ENCODE assay signal across 36 cellular contexts in the genomic region with DNA sequence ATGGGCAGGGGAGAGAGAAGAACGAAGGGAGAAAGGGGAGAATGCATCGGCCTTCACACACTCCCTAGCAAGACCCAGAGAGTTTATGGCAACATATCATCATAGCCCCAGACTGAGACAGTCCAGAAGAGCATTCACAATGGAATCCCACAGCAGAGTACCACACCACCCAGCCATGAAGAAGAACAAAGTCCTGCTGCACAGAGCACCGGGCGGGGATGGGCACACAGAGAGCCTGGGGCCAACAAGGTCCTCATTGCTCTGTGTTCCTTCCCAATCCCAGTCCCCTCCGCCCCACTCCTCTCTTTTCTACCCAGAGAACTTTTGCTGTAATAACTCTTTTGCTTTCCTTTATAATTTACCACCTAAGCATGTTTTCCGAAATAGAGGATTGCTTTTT.
"Had no signal": no experiment of that assay in that cellular context is flagged by ENCODE, and none has a peak within 500 bp of the region (broad histone marks: within the 10 kb centered on the region; RNA-seq: fewer than 3 reads in every experiment).

No MANE protein-coding gene starts in this region.

- H3K9me3 ChIP-seq: adrenal gland, body of pancreas, colonic mucosa, esophagus squamous epithelium had no signal

- ATAC-seq: activated CD4-positive, alpha-beta T cell treated with anti-CD3 and anti-CD28 coated beads for 36 hours; activated CD8-positive, alpha-beta memory T cell treated with anti-CD3 and anti-CD28 coated beads, Interleukin-2, amount 10 ng/mL, durations not matched to agents 7 days and 5 days; activated CD8-positive, alpha-beta T cell treated with anti-CD3 and anti-CD28 coated beads, Interleukin-2, amount 10 ng/mL, durations not matched to agents 7 days and 5 days; activated naive CD8-positive, alpha-beta T cell treated with anti-CD3 and anti-CD28 coated beads, Interleukin-2, amount 50 U/mL, for 24 hours; body of pancreas; gastroesophageal sphincter; T-cell had no signal

- H3K36me3 Mint-ChIP-seq: activated CD4-positive, alpha-beta memory T cell treated with anti-CD3 and anti-CD28 coated beads for 36 hours; activated CD8-positive, alpha-beta memory T cell treated with anti-CD3 and anti-CD28 coated beads, Interleukin-2, amount 10 ng/mL, durations not matched to agents 7 days and 5 days; activated naive CD4-positive, alpha-beta T cell treated with anti-CD3 and anti-CD28 coated beads, Interleukin-2, amount 50 U/mL, for 24 hours; activated naive CD8-positive, alpha-beta T cell treated with anti-CD3 and anti-CD28 coated beads for 36 hours; T-cell had no signal

- H3K27ac ChIP-seq: adrenal gland, body of pancreas, cardiac muscle cell, colonic mucosa, epithelial cell of prostate, esophagus squamous epithelium, gastroesophageal sphincter had no signal

- H3K27ac Mint-ChIP-seq: activated CD4-positive, alpha-beta memory T cell treated with anti-CD3 and anti-CD28 coated beads for 36 hours; activated CD4-positive, alpha-beta T cell treated with anti-CD3 and anti-CD28 coated beads for 36 hours; activated CD4-positive, alpha-beta T cell treated with anti-CD3 and anti-CD28 coated beads, Interleukin-2, amount 10 ng/mL, durations not matched to agents 24 days and 14 days; activated CD8-positive, alpha-beta memory T cell treated with anti-CD3 and anti-CD28 coated beads, Interleukin-2, amount 10 ng/mL, durations not matched to agents 7 days and 5 days; activated CD8-positive, alpha-beta T cell treated with anti-CD3 and anti-CD28 coated beads, Interleukin-2, amount 10 ng/mL, durations not matched to agents 7 days and 5 days; activated naive CD4-positive, alpha-beta T cell treated with anti-CD3 and anti-CD28 coated beads for 36 hours; activated naive CD4-positive, alpha-beta T cell treated with anti-CD3 and anti-CD28 coated beads, Interleukin-2, amount 50 U/mL, for 24 hours; activated naive CD8-positive, alpha-beta T cell treated with anti-CD3 and anti-CD28 coated beads for 36 hours; activated naive CD8-positive, alpha-beta T cell treated with anti-CD3 and anti-CD28 coated beads, Interleukin-2, amount 50 U/mL, for 24 hours; activated T-helper 1 cell treated with anti-CD3 and anti-CD28 coated beads, Interleukin-12 subunit alpha, Interleukin-12 subunit beta, Interleukin-2, Interleukin-4 antibody, amounts not matched to agents 30 ng/mL and 10 ng/mL and 1 ng/mL, durations not matched to agents 14 hours and 24 hours and 36 hours; activated T-helper 2 cell treated with anti-CD3 and anti-CD28 coated beads, Interferon-gamma antibody, Interleukin-2, Interleukin-4, amounts not matched to agents 10 μg/mL and 5 μg/mL and 100 μg/mL, durations not matched to agents 14 hours and 24 hours and 36 hours; T-helper 1 cell treated with Interleukin-12 subunit alpha and Interleukin-12 subunit beta and Interleukin-4 antibody, amounts not matched to agents 30 μg/mL and 1 μg/mL, for 36 hours; T-helper 2 cell treated with Interferon-gamma antibody and Interleukin-4, amounts not matched to agents 5 μg/mL and 100 μg/mL, for 36 hours had no signal

- DNase-seq: activated CD4-positive, alpha-beta memory T cell treated with anti-CD3 and anti-CD28 coated beads for 36 hours; activated CD4-positive, alpha-beta T cell treated with anti-CD3 and anti-CD28 coated beads for 36 hours; activated CD4-positive, alpha-beta T cell treated with anti-CD3 and anti-CD28 coated beads, Interleukin-2, amount 10 ng/mL, durations not matched to agents 24 days and 14 days; activated CD4-positive, CD25-positive, alpha-beta regulatory T cell; activated CD4-positive, CD25-positive, alpha-beta regulatory T cell treated with anti-CD3 and anti-CD28 coated beads, Interleukin-2, amount 50 U/mL, for 72 hours; activated CD8-positive, alpha-beta memory T cell treated with anti-CD3 and anti-CD28 coated beads, Interleukin-2, amount 10 ng/mL, durations not matched to agents 7 days and 5 days; activated CD8-positive, alpha-beta memory T cell treated with anti-CD3 and anti-CD28 coated beads, Interleukin-2, amount 50 U/mL, for 4 hours; activated CD8-positive, alpha-beta T cell treated with anti-CD3 and anti-CD28 coated beads, Interleukin-2, amount 10 ng/mL, durations not matched to agents 7 days and 5 days; activated effector memory CD4-positive, alpha-beta T cell treated with anti-CD3 and anti-CD28 coated beads, Interleukin-2, amount 50 U/mL, for 16 hours; activated naive CD4-positive, alpha-beta T cell treated with anti-CD3 and anti-CD28 coated beads for 36 hours; activated naive CD8-positive, alpha-beta T cell treated with anti-CD3 and anti-CD28 coated beads for 36 hours; activated naive CD8-positive, alpha-beta T cell treated with anti-CD3 and anti-CD28 coated beads, Interleukin-2, amount 50 U/mL, for 24 hours; activated T-cell treated with anti-CD3 and anti-CD28 coated beads, Interleukin-2, amount 50 U/mL, for 1 hour; activated T-cell treated with anti-CD3 and anti-CD28 coated beads, Interleukin-2, amount 50 U/mL, for 48 hours; adrenal gland; amygdala; aorta; body of pancreas; central memory CD4-positive, alpha-beta T cell; cerebellar nuclear complex; colonic mucosa; effector CD8-positive, alpha-beta T cell; esophagus squamous epithelium; foreskin melanocyte; T-cell; T1000 had no signal

- H3K4me1 ChIP-seq: adrenal gland, body of pancreas, colonic mucosa, gastroesophageal sphincter had no signal

- H3K4me3 ChIP-seq: adrenal gland, body of pancreas, cardiac muscle cell, colonic mucosa, esophagus squamous epithelium, gastroesophageal sphincter had no signal

- H3K4me3 Mint-ChIP-seq: activated CD4-positive, alpha-beta memory T cell treated with anti-CD3 and anti-CD28 coated beads for 36 hours; activated CD4-positive, alpha-beta T cell treated with anti-CD3 and anti-CD28 coated beads for 36 hours; activated CD4-positive, alpha-beta T cell treated with anti-CD3 and anti-CD28 coated beads, Interleukin-2, amount 10 ng/mL, durations not matched to agents 24 days and 14 days; activated CD8-positive, alpha-beta memory T cell treated with anti-CD3 and anti-CD28 coated beads, Interleukin-2, amount 10 ng/mL, durations not matched to agents 7 days and 5 days; activated CD8-positive, alpha-beta T cell treated with anti-CD3 and anti-CD28 coated beads, Interleukin-2, amount 10 ng/mL, durations not matched to agents 7 days and 5 days; activated naive CD4-positive, alpha-beta T cell treated with anti-CD3 and anti-CD28 coated beads for 36 hours; activated naive CD4-positive, alpha-beta T cell treated with anti-CD3 and anti-CD28 coated beads, Interleukin-2, amount 50 U/mL, for 24 hours; activated naive CD8-positive, alpha-beta T cell treated with anti-CD3 and anti-CD28 coated beads for 36 hours; activated naive CD8-positive, alpha-beta T cell treated with anti-CD3 and anti-CD28 coated beads, Interleukin-2, amount 50 U/mL, for 24 hours; activated T-helper 1 cell treated with anti-CD3 and anti-CD28 coated beads, Interleukin-12 subunit alpha, Interleukin-12 subunit beta, Interleukin-2, Interleukin-4 antibody, amounts not matched to agents 30 ng/mL and 10 ng/mL and 1 ng/mL, durations not matched to agents 14 hours and 24 hours and 36 hours; T-cell; T-helper 1 cell treated with Interleukin-12 subunit alpha and Interleukin-12 subunit beta and Interleukin-4 antibody, amounts not matched to agents 30 μg/mL and 1 μg/mL, for 36 hours; T-helper 2 cell treated with Interferon-gamma antibody and Interleukin-4, amounts not matched to agents 5 μg/mL and 100 μg/mL, for 36 hours had no signal

- H3K9me3 Mint-ChIP-seq: activated CD4-positive, alpha-beta memory T cell treated with anti-CD3 and anti-CD28 coated beads for 36 hours; activated CD4-positive, alpha-beta T cell treated with anti-CD3 and anti-CD28 coated beads, Interleukin-2, amount 10 ng/mL, durations not matched to agents 24 days and 14 days; activated naive CD4-positive, alpha-beta T cell treated with anti-CD3 and anti-CD28 coated beads for 36 hours; activated naive CD4-positive, alpha-beta T cell treated with anti-CD3 and anti-CD28 coated beads, Interleukin-2, amount 50 U/mL, for 24 hours; activated naive CD8-positive, alpha-beta T cell treated with anti-CD3 and anti-CD28 coated beads for 36 hours; activated naive CD8-positive, alpha-beta T cell treated with anti-CD3 and anti-CD28 coated beads, Interleukin-2, amount 50 U/mL, for 24 hours; activated T-helper 1 cell treated with anti-CD3 and anti-CD28 coated beads, Interleukin-12 subunit alpha, Interleukin-12 subunit beta, Interleukin-2, Interleukin-4 antibody, amounts not matched to agents 30 ng/mL and 10 ng/mL and 1 ng/mL, durations not matched to agents 14 hours and 24 hours and 36 hours; activated T-helper 2 cell treated with anti-CD3 and anti-CD28 coated beads, Interferon-gamma antibody, Interleukin-2, Interleukin-4, amounts not matched to agents 10 μg/mL and 5 μg/mL and 100 μg/mL, durations not matched to agents 14 hours and 24 hours and 36 hours; T-cell; T-helper 1 cell treated with Interleukin-12 subunit alpha and Interleukin-12 subunit beta and Interleukin-4 antibody, amounts not matched to agents 30 μg/mL and 1 μg/mL, for 36 hours; T-helper 2 cell treated with Interferon-gamma antibody and Interleukin-4, amounts not matched to agents 5 μg/mL and 100 μg/mL, for 36 hours had no signal

- H3K27me3 ChIP-seq: adrenal gland, body of pancreas, cardiac muscle cell, colonic mucosa had no signal

- H3K36me3 ChIP-seq: adrenal gland, cardiac muscle cell, colonic mucosa, esophagus squamous epithelium, gastroesophageal sphincter had no signal

- FAIRE-seq: endometrium, endothelial cell of umbilical vein had no signal

- H3K4me1 Mint-ChIP-seq: activated CD4-positive, alpha-beta T cell treated with anti-CD3 and anti-CD28 coated beads, Interleukin-2, amount 10 ng/mL, durations not matched to agents 24 days and 14 days; activated CD8-positive, alpha-beta memory T cell treated with anti-CD3 and anti-CD28 coated beads, Interleukin-2, amount 10 ng/mL, durations not matched to agents 7 days and 5 days; activated naive CD4-positive, alpha-beta T cell treated with anti-CD3 and anti-CD28 coated beads, Interleukin-2, amount 50 U/mL, for 24 hours; activated naive CD8-positive, alpha-beta T cell treated with anti-CD3 and anti-CD28 coated beads for 36 hours; T-cell had no signal
